ENCODE assay signal across 8 cellular contexts in the genomic region with DNA sequence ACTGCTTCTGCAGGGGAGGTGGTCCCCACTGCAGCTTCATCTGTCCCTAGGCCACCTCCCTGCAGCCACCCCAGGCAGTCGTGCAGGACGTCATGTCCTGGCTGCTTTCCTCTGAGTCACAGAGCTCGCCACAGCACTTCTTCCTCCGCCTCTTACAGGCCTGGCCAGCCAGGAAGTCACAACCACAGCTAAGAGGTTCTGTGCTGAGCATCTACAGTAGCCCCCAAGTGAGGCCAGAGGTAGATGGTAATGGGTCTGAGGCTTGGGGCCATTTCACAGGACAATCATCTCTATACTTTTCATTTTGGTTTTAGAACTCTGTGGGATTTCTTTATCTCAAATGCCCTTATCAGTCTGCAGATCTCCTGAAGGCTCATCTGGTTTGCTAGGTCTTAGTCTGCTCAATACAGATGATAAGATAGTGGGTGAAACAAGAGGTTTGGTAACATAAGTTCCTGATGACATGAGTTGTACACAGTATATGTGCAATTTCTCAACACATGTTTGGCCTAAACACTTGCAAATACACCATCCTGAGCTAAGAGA.
DNase-seq lines count a peak whose midpoint lies in the region; ATAC-seq, FAIRE-seq and TF ChIP-seq lines count a peak whose summit lies in the region.

No MANE protein-coding gene starts in this region.

- H3K4me3 ChIP-seq in tibial artery = no peak overlapping the region

- no peaks in the 10 kb centered on the region for H3K9me3 Mint-ChIP-seq in activated CD8-positive, alpha-beta memory T cell treated with anti-CD3 and anti-CD28 coated beads, Interleukin-2, amount 10 ng/mL, durations not matched to agents 7 days and 5 days (ENCODE audit: low read depth)
- no peaks in the 10 kb centered on the region for H3K9me3 Mint-ChIP-seq in neural crest cell

- DNase-seq in NOMO-1 treated with dmso at 0.1 percent for 144 hours (lab: John Stamatoyannopoulos, UW; ENCODE audit: unreplicated experiment) (peak; percentile 87), erythroblast (lab: John Stamatoyannopoulos, UW) (peak; percentile 63), neural crest cell (ENCODE audit: low read depth, low spot score) (no peak), tibial artery (peak; percentile 93 to 95), D721Med (ENCODE audit: insufficient read length, low spot score) (no peak)
- DNase-seq in activated CD8-positive, alpha-beta memory T cell treated with anti-CD3 and anti-CD28 coated beads, Interleukin-2, amount 10 ng/mL, durations not matched to agents 7 days and 5 days = peak; percentile 96

- peak overlapping the region; percentile 84 to 94 for H3K27ac ChIP-seq in tibial artery

- peaks cover 0 to 57% (median 54%) of the 10 kb centered on the region in 4 donors for H3K4me1 ChIP-seq in tibial artery

- FAIRE-seq in D721Med (lab: Jason Lieb, UNC) = no peak

- no peaks in the 10 kb centered on the region for H3K27me3 ChIP-seq in tibial artery

- peaks cover 80% of the 10 kb centered on the region for H3K4me1 Mint-ChIP-seq in activated CD8-positive, alpha-beta memory T cell treated with anti-CD3 and anti-CD28 coated beads, Interleukin-2, amount 10 ng/mL, durations not matched to agents 7 days and 5 days
- H3K4me1 Mint-ChIP-seq in neural crest cell = peaks cover 38% of the 10 kb centered on the region

- H3K36me3 Mint-ChIP-seq in activated CD8-positive, alpha-beta memory T cell treated with anti-CD3 and anti-CD28 coated beads, Interleukin-2, amount 10 ng/mL, durations not matched to agents 7 days and 5 days = peaks cover 10% of the 10 kb centered on the region
- no peaks in the 10 kb centered on the region for H3K36me3 Mint-ChIP-seq in neural crest cell (ENCODE audit: low read depth)

- ATAC-seq in GM18505 (IDR thresholded peaks at IDR 0.05; ENCODE audit: unreplicated experiment) (peak; percentile 48), HG02642 (IDR thresholded peaks at IDR 0.05; ENCODE audit: poor library complexity, unreplicated experiment) (peak; percentile 37)
- peak; percentile 52 for ATAC-seq in activated CD8-positive, alpha-beta memory T cell treated with anti-CD3 and anti-CD28 coated beads, Interleukin-2, amount 10 ng/mL, durations not matched to agents 7 days and 5 days

- H3K9me3 ChIP-seq in tibial artery = no peaks in the 10 kb centered on the region

- H3K27me3 Mint-ChIP-seq in activated CD8-positive, alpha-beta memory T cell treated with anti-CD3 and anti-CD28 coated beads, Interleukin-2, amount 10 ng/mL, durations not matched to agents 7 days and 5 days = no peaks in the 10 kb centered on the region
- peaks cover 49% of the 10 kb centered on the region for H3K27me3 Mint-ChIP-seq in neural crest cell (ENCODE audit: low read depth)

- H3K27ac Mint-ChIP-seq in activated CD8-positive, alpha-beta memory T cell treated with anti-CD3 and anti-CD28 coated beads, Interleukin-2, amount 10 ng/mL, durations not matched to agents 7 days and 5 days = peak overlapping the region; percentile 96
- H3K27ac Mint-ChIP-seq in neural crest cell (ENCODE audit: unreplicated experiment) = no peak overlapping the region

- CTCF ChIA-PET in activated CD8-positive, alpha-beta memory T cell treated with anti-CD3 and anti-CD28 coated beads, Interleukin-2, amount 10 ng/mL, durations not matched to agents 7 days and 5 days (lab: Charles Lee) = interaction anchor here (0.7 to 9.1 kb wide), 24 partner anchors 8 to 136 kb away, joined by 3 to 131 read pairs (median 6); a partner anchor contains a TSS

- no peak for TF ChIP-seq CTCF in neural crest cell (conservative IDR thresholded peaks at IDR 0.05)
- no peak for TF ChIP-seq CTCF in tibial artery (IDR thresholded peaks at IDR 0.05)
- no peak for TF ChIP-seq CTCF in D721Med (IDR thresholded peaks at IDR 0.05; ENCODE audit: insufficient read depth, missing control alignments)

- peak overlapping the region; percentile 74 for H3K4me3 Mint-ChIP-seq in activated CD8-positive, alpha-beta memory T cell treated with anti-CD3 and anti-CD28 coated beads, Interleukin-2, amount 10 ng/mL, durations not matched to agents 7 days and 5 days
- peak overlapping the region; percentile 32 for H3K4me3 Mint-ChIP-seq in neural crest cell

- intact Hi-C loops in tibial artery (cut with DNase I; ENCODE audit: low total_unique reads) = no loop called here

- peak; percentile 75 for TF ChIP-seq POLR2A in GM18505 (IDR thresholded peaks at IDR 0.05; ENCODE audit: borderline replicate concordance, extremely low read depth, insufficient read depth, insufficient read length)
- TF ChIP-seq POLR2A in erythroblast (IDR thresholded peaks at IDR 0.05; ENCODE audit: low read length) = peak; percentile 51

- no peaks in the 10 kb centered on the region for H3K36me3 ChIP-seq in tibial artery

Comparison
In these comparisons a context has a peak if more than half of its experiments do, and no peak if none do; other contexts are left out.
1. DNase-seq: peak in NOMO-1 treated with dmso at 0.1 percent for 144 hours (single experiment), activated CD8-positive, alpha-beta memory T cell treated with anti-CD3 and anti-CD28 coated beads, Interleukin-2, amount 10 ng/mL, durations not matched to agents 7 days and 5 days (single experiment), erythroblast (2 of 2) and tibial artery (2 of 2); none in neural crest cell (single experiment) and D721Med (single experiment).
2. Peak in every context shown above with its lines, with median percentiles within 50 percentile points of each other: ATAC-seq.